Comparison of ENCODE assay signal across 28 cellular contexts in genomic region chr9:135768516-135769218, GRCh38.
"Had no signal": no experiment of that assay in that cellular context is flagged by ENCODE, and none has a peak within 500 bp of the region (broad histone marks: within the 10 kb centered on the region; RNA-seq: fewer than 3 reads in every experiment).

No MANE protein-coding gene starts in this region.

- H3K4me1 Mint-ChIP-seq: naive thymus-derived CD4-positive, alpha-beta T cell; nephron; stimulated activated effector memory CD8-positive, alpha-beta T cell treated with anti-CD3 and anti-CD28 coated beads, Interleukin-12 subunit alpha, Interleukin-12 subunit beta, amount 100 ng/mL, for 72 hours had no signal

- H3K36me3 ChIP-seq: esophagus squamous epithelium, heart right ventricle, left lung, neural progenitor cell, prostate gland, right atrium auricular region, sigmoid colon, stomach, thyroid gland had no signal

- DNase-seq: dermis blood vessel endothelial cell; effector memory CD4-positive, alpha-beta T cell; esophagus squamous epithelium; foreskin melanocyte; glutamatergic neuron; heart right ventricle; hippocampal formation; left cardiac atrium; left lung; mesendoderm; midbrain; naive thymus-derived CD4-positive, alpha-beta T cell; nucleus accumbens; sigmoid colon; stimulated activated CD4-positive, alpha-beta T cell treated with anti-CD3 and anti-CD28 coated beads, Interleukin-2, amount 100 ng/mL, for 24 hours; stimulated activated CD4-positive, alpha-beta T cell treated with anti-CD3 and anti-CD28 coated beads, Interleukin-4, amount 100 ng/mL, for 24 hours; stimulated activated naive CD4-positive, alpha-beta T cell treated with Interleukin-2 at 50 U/mL for 16 hours; stomach; thyroid gland had no signal

- ATAC-seq: heart right ventricle; left cardiac atrium; left lung; naive thymus-derived CD4-positive, alpha-beta T cell; stimulated activated effector memory CD8-positive, alpha-beta T cell treated with anti-CD3 and anti-CD28 coated beads, Interleukin-12 subunit alpha, Interleukin-12 subunit beta, amount 100 ng/mL, for 72 hours had no signal

- H3K4me3 ChIP-seq: coronary artery, esophagus squamous epithelium, heart right ventricle, left lung, neural progenitor cell, prostate gland, right atrium auricular region, sigmoid colon, stomach, thyroid gland had no signal

- H3K9me3 Mint-ChIP-seq: stimulated activated effector memory CD8-positive, alpha-beta T cell treated with anti-CD3 and anti-CD28 coated beads, Interleukin-12 subunit alpha, Interleukin-12 subunit beta, amount 100 ng/mL, for 72 hours; type B pancreatic cell had no signal

- H3K4me1 ChIP-seq: esophagus squamous epithelium, heart right ventricle, left lung, prostate gland, right atrium auricular region, sigmoid colon, stomach, thyroid gland had no signal

- H3K4me2 ChIP-seq: neural progenitor cell had no signal

- H3K27ac Mint-ChIP-seq: naive thymus-derived CD4-positive, alpha-beta T cell; nephron; neural progenitor cell; stimulated activated effector memory CD8-positive, alpha-beta T cell treated with anti-CD3 and anti-CD28 coated beads, Interleukin-12 subunit alpha, Interleukin-12 subunit beta, amount 100 ng/mL, for 72 hours; type B pancreatic cell had no signal

- H3K27me3 Mint-ChIP-seq: naive thymus-derived CD4-positive, alpha-beta T cell; type B pancreatic cell had no signal

- H3K4me3 Mint-ChIP-seq: nephron; stimulated activated effector memory CD8-positive, alpha-beta T cell treated with anti-CD3 and anti-CD28 coated beads, Interleukin-12 subunit alpha, Interleukin-12 subunit beta, amount 100 ng/mL, for 72 hours; type B pancreatic cell had no signal

- H2AFZ ChIP-seq: neural progenitor cell had no signal

- H3K9me3 ChIP-seq: prostate gland, thyroid gland had no signal

- FAIRE-seq: endothelial cell of umbilical vein, islet of Langerhans had no signal

- H3K9ac ChIP-seq: neural progenitor cell had no signal

- H3K27ac ChIP-seq: coronary artery, esophagus squamous epithelium, heart right ventricle, left lung, neural progenitor cell, prostate gland, right atrium auricular region, sigmoid colon, stomach, thyroid gland had no signal

- H3K36me3 Mint-ChIP-seq: naive thymus-derived CD4-positive, alpha-beta T cell; stimulated activated effector memory CD8-positive, alpha-beta T cell treated with anti-CD3 and anti-CD28 coated beads, Interleukin-12 subunit alpha, Interleukin-12 subunit beta, amount 100 ng/mL, for 72 hours; type B pancreatic cell had no signal

- H3K27me3 ChIP-seq: neural progenitor cell, right atrium auricular region, thyroid gland had no signal
